In the genomic region with DNA sequence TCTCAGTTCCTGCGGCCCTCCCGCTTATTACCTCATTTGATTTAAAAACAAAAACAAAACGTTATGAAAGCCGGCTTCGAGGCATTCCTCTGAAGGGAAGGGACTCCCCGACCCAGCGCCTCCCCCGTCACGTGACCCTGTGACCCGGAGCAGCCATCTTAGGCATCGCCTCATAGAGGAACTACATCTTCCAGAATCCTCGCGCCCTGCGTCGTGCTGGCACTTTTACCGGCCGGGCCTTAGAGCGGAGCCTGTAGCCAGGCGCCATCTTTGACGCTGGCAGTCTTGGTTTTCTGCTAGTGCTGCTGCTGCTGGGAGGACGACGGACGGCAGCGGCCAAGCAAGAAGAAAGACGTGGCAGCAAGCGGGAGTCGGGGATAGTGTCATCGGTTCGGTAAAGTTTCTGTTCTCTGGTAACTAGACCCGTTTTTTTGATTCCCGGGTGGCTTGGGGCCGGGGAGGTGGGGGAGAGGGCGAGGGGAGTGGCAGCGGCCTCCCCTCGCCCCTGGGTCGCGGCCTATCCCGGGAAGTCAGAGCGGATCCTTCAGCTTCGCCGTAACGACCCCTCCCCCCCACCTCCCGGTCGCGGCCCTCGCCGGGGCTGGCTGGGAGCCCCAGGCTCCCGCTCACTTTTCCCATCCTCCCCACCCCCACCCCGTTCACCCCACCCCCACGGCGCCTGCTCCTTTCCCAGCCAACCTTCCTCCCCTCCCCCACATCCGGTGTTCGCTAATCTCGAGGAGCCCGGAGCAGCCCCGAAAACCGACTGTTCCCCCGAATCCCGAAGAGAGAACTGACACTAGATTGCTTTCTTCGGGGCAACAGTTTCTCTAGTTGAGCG, we compare ENCODE assay signal across 8 cellular contexts. TPM values are rescaled to one million over a fixed set of nuclear protein-coding genes. Genes with fewer than 3 reads are reported as not detected.
DNase-seq lines count a peak whose midpoint lies in the region; ATAC-seq and TF ChIP-seq lines count a peak whose summit lies in the region.

ZBED6 (plus strand) TSS at position 242 of the 841 bp plus-strand sequence. CDS start 1,900 bp downstream, outside the sequence.
ZC3H11A (plus strand) TSS at position 242 of the 841 bp plus-strand sequence. CDS start 21,448 bp downstream, outside the sequence.

- ATAC-seq in GM21723 (IDR thresholded peaks at IDR 0.05; ENCODE audit: unreplicated experiment), result peak; percentile 97
- peak; percentile 99 for ATAC-seq in Panc1
- peak; percentile 99 for ATAC-seq in activated T-cell treated with anti-CD3 and anti-CD28 coated beads, Interleukin-2, amount 50 U/mL, for 4 hours

- in situ Hi-C loops in Panc1 (cut with HindIII; ENCODE audit: low pct_unique_long_range_greater_than_20kb, low sequenced_read_pairs), result no loop called here

- POLR2A ChIA-PET in Panc1 (lab: Charles Lee), result interaction anchor here (0.5 kb wide), 1 partner anchor 247 kb away, joined by 9 read pairs; no protein-coding TSS in a partner anchor

- CTCF ChIA-PET in Panc1 (lab: Charles Lee), result no interaction called here

- peak within 1 kb of the TSS; percentile 99 for H3K4me3 Mint-ChIP-seq in activated T-cell treated with anti-CD3 and anti-CD28 coated beads, Interleukin-2, amount 50 U/mL, for 4 hours

- peaks cover 49% of the 10 kb centered on the region for H3K4me1 Mint-ChIP-seq in activated T-cell treated with anti-CD3 and anti-CD28 coated beads, Interleukin-2, amount 50 U/mL, for 4 hours (ENCODE audit: low read depth)

- no peaks in the 10 kb centered on the region for H3K27me3 ChIP-seq in Panc1 (ENCODE audit: control insufficient read depth, insufficient read depth, low read length)
- H3K27me3 ChIP-seq in esophagus (ENCODE audit: control insufficient read depth in 1 of 2, insufficient read depth in 2 of 2, low read length in 2 of 2), result no peaks in the 10 kb centered on the region
- no peaks in the 10 kb centered on the region for H3K27me3 ChIP-seq in muscle layer of colon (ENCODE audit: control insufficient read depth in 1 of 2, insufficient read depth in 2 of 2, low read length in 2 of 2)

- peaks cover 34% of the 10 kb centered on the region for H3K36me3 Mint-ChIP-seq in activated T-cell treated with anti-CD3 and anti-CD28 coated beads, Interleukin-2, amount 50 U/mL, for 4 hours (ENCODE audit: insufficient read depth)

- H3K9me3 ChIP-seq in Panc1 (ENCODE audit: control insufficient read depth, insufficient read depth, low read depth, low read length), result no peaks in the 10 kb centered on the region; the same call in 1 of the 2 replicates
- H3K9me3 ChIP-seq in esophagus (ENCODE audit: control insufficient read depth in 2 of 2, insufficient read depth in 1 of 2, low read depth in 1 of 2, low read length in 1 of 2), result no peaks in the 10 kb centered on the region
- no peaks in the 10 kb centered on the region for H3K9me3 ChIP-seq in muscle layer of colon (ENCODE audit: low read length)

- WGBS in esophagus, 2 donors, result 0 to 1% methylated on average over 52 to 61 of the region's 61 CpGs

- intact Hi-C loops in Panc1 (cut with micrococcal nuclease; ENCODE audit: unreplicated experiment), result no loop called here

- peaks cover 14% of the 10 kb centered on the region for H3K36me3 ChIP-seq in Panc1 (ENCODE audit: control insufficient read depth, insufficient read depth, low read length)
- H3K36me3 ChIP-seq in esophagus (ENCODE audit: control insufficient read depth in 2 of 2, insufficient read depth in 2 of 2, low read length in 1 of 2), result no peaks in the 10 kb centered on the region
- no peaks in the 10 kb centered on the region for H3K36me3 ChIP-seq in muscle layer of colon (ENCODE audit: insufficient read depth, low read length)

- DNase-seq in DMS153 treated with DMSO at 0.1 percent for 48 hours (lab: John Stamatoyannopoulos, UW; ENCODE audit: unreplicated experiment), result peak; percentile 99
- peak; percentile 91 for DNase-seq in KG1 (lab: John Stamatoyannopoulos, UW)
- DNase-seq in Panc1 (ENCODE audit: low read depth, low spot score), result peak; percentile 83
- DNase-seq in activated T-cell treated with anti-CD3 and anti-CD28 coated beads, Interleukin-2, amount 50 U/mL, for 4 hours, result peak; percentile 97
- peak; percentile 94 for DNase-seq in stimulated activated CD8-positive, alpha-beta memory T cell treated with anti-CD3 and anti-CD28 coated beads, Interleukin-7, amount 100 ng/mL, for 24 hours (ENCODE audit: low read depth)

- H3K4me1 ChIP-seq in Panc1 (ENCODE audit: control insufficient read depth, insufficient read depth, low read length) (peaks cover 27% of the 10 kb centered on the region), esophagus (ENCODE audit: control insufficient read depth in 2 of 2, insufficient read depth in 2 of 2, low read length in 1 of 2) (peaks cover 0 to 3% of the 10 kb centered on the region in 2 donors), muscle layer of colon (ENCODE audit: insufficient read depth, low read length) (peaks cover 43% of the 10 kb centered on the region)

- H3K27ac ChIP-seq in Panc1 (ENCODE audit: low read length), result peak within 1 kb of the TSS; percentile 99
- H3K27ac ChIP-seq in esophagus (ENCODE audit: low read depth in 2 of 2, low read length in 1 of 2), result peak within 1 kb of the TSS; percentile 90 to 92
- peak within 1 kb of the TSS; percentile 84 for H3K27ac ChIP-seq in muscle layer of colon (ENCODE audit: low read depth, low read length)

- H3K9ac ChIP-seq in muscle layer of colon (ENCODE audit: low read length), result peak within 1 kb of the TSS; percentile 94

- no TSS peak for BruUV-seq in Panc1 (replicated peaks; lab: Mats Ljungman, UMichigan)

- TF ChIP-seq CTCF in Panc1 (IDR thresholded peaks at IDR 0.05), result no peak

- H3K4me3 ChIP-seq in Panc1 (ENCODE audit: low read depth in 2 of 2, low read length in 2 of 2), result peak within 1 kb of the TSS; percentile 90 to 91
- peak within 1 kb of the TSS; percentile 63 to 93 for H3K4me3 ChIP-seq in esophagus (ENCODE audit: low read depth in 1 of 2, low read length in 2 of 2)
- H3K4me3 ChIP-seq in muscle layer of colon (ENCODE audit: low read depth in 1 of 2, low read length in 2 of 2), result peak within 1 kb of the TSS; percentile 70 to 97

- no peaks in the 10 kb centered on the region for H3K9me3 Mint-ChIP-seq in activated T-cell treated with anti-CD3 and anti-CD28 coated beads, Interleukin-2, amount 50 U/mL, for 4 hours

- H3K27me3 Mint-ChIP-seq in activated T-cell treated with anti-CD3 and anti-CD28 coated beads, Interleukin-2, amount 50 U/mL, for 4 hours (ENCODE audit: low read depth), result no peaks in the 10 kb centered on the region

RNA-seq across cellular contexts. Expression of gene ZBED6, which starts in this region (rescaled TPM):
- 39.8 TPM for total RNA-seq in Panc1 (2021; ENCODE audit: unreplicated experiment)
- polyA plus RNA-seq in Panc1 (2012; ENCODE audit: insufficient read length), result 5.9 TPM
- 10 to 100 TPM; 10.3 to 11.0 (median 10.8) TPM for total RNA-seq in activated T-cell treated with anti-CD3 and anti-CD28 coated beads, Interleukin-2, amount 50 U/mL, for 4 hours
- 1 to 10 TPM in 1 of 2 donors, under 1 TPM in 1; 0.86 to 1.8 TPM for polyA plus RNA-seq in esophagus

RNA-seq across cellular contexts. Expression of gene ZC3H11A, which starts in this region (rescaled TPM):
- total RNA-seq in Panc1 (2021; ENCODE audit: unreplicated experiment), result 69.6 TPM
- polyA plus RNA-seq in Panc1 (2012; ENCODE audit: insufficient read length), result 55.2 TPM
- total RNA-seq in activated T-cell treated with anti-CD3 and anti-CD28 coated beads, Interleukin-2, amount 50 U/mL, for 4 hours, result 10 to 100 TPM; 55.2 to 65.7 (median 64.0) TPM
- 10 to 100 TPM; 35.8 to 38.3 TPM for polyA plus RNA-seq in esophagus

Comparison
In these comparisons a context has a peak if more than half of its experiments do, and no peak if none do; other contexts are left out.
1. Peak in every context shown above with its lines: DNase-seq, ATAC-seq, H3K4me3 ChIP-seq and H3K27ac ChIP-seq.